ENCODE assay signal across 22 cellular contexts in genomic region chr4:183729430-183730328, GRCh38.
DNase-seq lines count a peak whose midpoint lies in the region; ATAC-seq, FAIRE-seq and TF ChIP-seq lines count a peak whose summit lies in the region.
"Had no signal": no experiment of that assay in that cellular context is flagged by ENCODE, and none has a peak within 500 bp of the region (broad histone marks: within the 10 kb centered on the region; RNA-seq: fewer than 3 reads in every experiment).

No MANE protein-coding gene starts in this region.

- H3K4me1 ChIP-seq in breast epithelium (no peaks in the 10 kb centered on the region), body of pancreas (no peaks in the 10 kb centered on the region), keratinocyte (ENCODE audit: control insufficient read depth, extremely low read depth, insufficient read depth, low read length) (peaks cover 13% of the 10 kb centered on the region), upper lobe of right lung (no peaks in the 10 kb centered on the region)
- H3K4me1 ChIP-seq: sigmoid colon, tibial nerve had no signal

- CTCF ChIA-PET in MCF 10A (lab: Yijun Ruan, JAX), result no interaction called here

- no peaks in the 10 kb centered on the region for H3K9me3 Mint-ChIP-seq in MCF 10A (ENCODE audit: unreplicated experiment)
- H3K9me3 Mint-ChIP-seq: activated naive CD4-positive, alpha-beta T cell treated with anti-CD3 and anti-CD28 coated beads, Interleukin-2, amount 50 U/mL, for 24 hours; CD4-positive, alpha-beta T cell; memory B cell had no signal

- H3K27me3 ChIP-seq in breast epithelium (no peaks in the 10 kb centered on the region), body of pancreas (no peaks in the 10 kb centered on the region), keratinocyte (ENCODE audit: control insufficient read depth, extremely low read depth, insufficient read depth, low read length) (no peaks in the 10 kb centered on the region), upper lobe of right lung (no peaks in the 10 kb centered on the region)
- H3K27me3 ChIP-seq: sigmoid colon, tibial nerve had no signal

- intact Hi-C loops in MCF 10A (cut with micrococcal nuclease), result no loop called here
- intact Hi-C loops in breast epithelium (cut with DNase I; ENCODE audit: low total_unique reads), result no loop called here
- intact Hi-C loops in body of pancreas (cut with DNase I), result no loop called here
- intact Hi-C loops in upper lobe of right lung (cut with DNase I), result no loop called here
- intact Hi-C loops in sciatic nerve (cut with DNase I), result loop anchor here (10.0 kb wide), 2 partner anchors 95 to 435 kb away; no protein-coding TSS in a partner anchor

- no peak for TF ChIP-seq POLR2A in breast epithelium (IDR thresholded peaks at IDR 0.05)
- TF ChIP-seq POLR2A in body of pancreas (IDR thresholded peaks at IDR 0.05), result no peak

- no peaks in the 10 kb centered on the region for H3K9me1 ChIP-seq in keratinocyte (ENCODE audit: control insufficient read depth, extremely low read depth, insufficient read depth, low read length)

- no peaks in the 10 kb centered on the region for H3K36me3 ChIP-seq in breast epithelium
- H3K36me3 ChIP-seq in body of pancreas (replicated peaks in 1 of 2; ENCODE audit: insufficient read depth in 1 of 2, low read depth in 2 of 2), result no peaks in the 10 kb centered on the region
- no peaks in the 10 kb centered on the region for H3K36me3 ChIP-seq in keratinocyte (ENCODE audit: control insufficient read depth in 2 of 2, extremely low read depth in 1 of 2, insufficient read depth in 2 of 2, low read length in 2 of 2)
- no peaks in the 10 kb centered on the region for H3K36me3 ChIP-seq in upper lobe of right lung
- H3K36me3 ChIP-seq: sigmoid colon, tibial nerve had no signal

- dilution Hi-C loops in keratinocyte (cut with MboI; ENCODE audit: extremely low pct_ligation_motif_present, low sequenced_read_pairs), result no loop called here

- POLR2A ChIA-PET in MCF 10A (lab: Yijun Ruan, JAX), result interaction anchor here (0.6 kb wide), 1 partner anchor 28 kb away, joined by 3 read pairs; no protein-coding TSS in a partner anchor

- peak overlapping the region; percentile 56 for H3K4me3 Mint-ChIP-seq in MCF 10A (ENCODE audit: unreplicated experiment)
- H3K4me3 Mint-ChIP-seq: activated naive CD4-positive, alpha-beta T cell treated with anti-CD3 and anti-CD28 coated beads, Interleukin-2, amount 50 U/mL, for 24 hours; CD4-positive, alpha-beta T cell; memory B cell had no signal

- H3K4me2 ChIP-seq in keratinocyte (ENCODE audit: control insufficient read depth, extremely low read depth, insufficient read depth, low read depth, low read length), result peak overlapping the region; percentile 69
- H3K4me2 ChIP-seq: KMS-11 had no signal

- 58 to 59% methylated on average over 13 of the region's 13 CpGs for WGBS in body of pancreas, 2 donors

- BruUV-seq in MCF 10A (replicated peaks; lab: Mats Ljungman, UMichigan), result no TSS peak

- FAIRE-seq in keratinocyte (lab: Jason Lieb, UNC), result peak; percentile 95
- FAIRE-seq: frontal cortex had no signal

- H3K27ac ChIP-seq in breast epithelium (no peak overlapping the region), body of pancreas (peak overlapping the region in 2 of 4 donors; percentile 52 to 54), keratinocyte (ENCODE audit: control insufficient read depth, insufficient read depth, low read length) (peak overlapping the region; percentile 77), upper lobe of right lung (no peak overlapping the region)
- H3K27ac ChIP-seq: 22Rv1, KMS-11, sigmoid colon, tibial nerve had no signal

- TF ChIP-seq CTCF in MCF 10A (IDR thresholded peaks at IDR 0.05; ENCODE audit: unreplicated experiment) (no peak), breast epithelium (IDR thresholded peaks at IDR 0.05) (no peak), body of pancreas (IDR thresholded peaks at IDR 0.05) (no peak), keratinocyte (optimal IDR thresholded peaks at IDR 0.05 in 1 of 3, IDR thresholded peaks at IDR 0.05 in 1 of 3, conservative IDR thresholded peaks at IDR 0.05 in 1 of 3; ENCODE audit: extremely low read depth in 1 of 3, insufficient read depth in 2 of 3, low read length in 3 of 3) (no peak), upper lobe of right lung (IDR thresholded peaks at IDR 0.05) (no peak)

- peak overlapping the region; percentile 67 for H2AFZ ChIP-seq in keratinocyte (ENCODE audit: control insufficient read depth, low read length)

- H3K36me3 Mint-ChIP-seq in MCF 10A (ENCODE audit: insufficient read depth, unreplicated experiment), result no peaks in the 10 kb centered on the region
- H3K36me3 Mint-ChIP-seq: activated naive CD4-positive, alpha-beta T cell treated with anti-CD3 and anti-CD28 coated beads, Interleukin-2, amount 50 U/mL, for 24 hours; memory B cell had no signal

- H3K9ac ChIP-seq in keratinocyte (ENCODE audit: control insufficient read depth, extremely low read depth, insufficient read depth, low read length), result peak overlapping the region; percentile 63
- H3K9ac ChIP-seq: KMS-11 had no signal

- peak; percentile 67 for DNase-seq in MCF 10A (ENCODE audit: unreplicated experiment)
- no peak for DNase-seq in breast epithelium (ENCODE audit: low spot score in 2 of 2)
- DNase-seq in body of pancreas, result peak in 1 of 4 donors; percentile 26
- DNase-seq in keratinocyte (ENCODE audit: low read depth, low spot score), result peak; percentile 40
- no peak for DNase-seq in upper lobe of right lung
- no peak for DNase-seq in sciatic nerve (ENCODE audit: low spot score)
- DNase-seq in NAMALWA (ENCODE audit: low spot score), result no peak
- DNase-seq: activated T-cell treated with anti-CD3 and anti-CD28 coated beads, Interleukin-2, amount 50 U/mL, for 1 hour; CD4-positive, alpha-beta T cell; DND-41; effector CD4-positive, alpha-beta T cell; NCI-H1417; sigmoid colon; stimulated activated CD4-positive, alpha-beta T cell treated with anti-CD3 and anti-CD28 coated beads, Interleukin-4, amount 100 ng/mL, for 1 hour; stimulated activated CD8-positive, alpha-beta memory T cell treated with anti-CD3 and anti-CD28 coated beads, Interleukin-4, amount 100 ng/mL, for 48 hours had no signal

- no peak overlapping the region for H3K4me3 ChIP-seq in breast epithelium
- H3K4me3 ChIP-seq in body of pancreas, result no peak overlapping the region
- peak overlapping the region in 1 of 3 experiments; percentile 34 for H3K4me3 ChIP-seq in keratinocyte (ENCODE audit: control insufficient read depth in 2 of 3, extremely low read depth in 1 of 3, insufficient read depth in 2 of 3, low read depth in 1 of 3, low read length in 3 of 3)
- no peak overlapping the region for H3K4me3 ChIP-seq in upper lobe of right lung
- H3K4me3 ChIP-seq: sigmoid colon, tibial nerve had no signal

- H3K4me1 Mint-ChIP-seq in MCF 10A (ENCODE audit: insufficient read depth, unreplicated experiment), result peaks cover 10% of the 10 kb centered on the region
- H3K4me1 Mint-ChIP-seq: activated naive CD4-positive, alpha-beta T cell treated with anti-CD3 and anti-CD28 coated beads, Interleukin-2, amount 50 U/mL, for 24 hours; memory B cell had no signal

- H3K9me3 ChIP-seq in breast epithelium (no peaks in the 10 kb centered on the region), body of pancreas (no peaks in the 10 kb centered on the region), keratinocyte (ENCODE audit: control insufficient read depth, low read depth, low read length) (no peaks in the 10 kb centered on the region), upper lobe of right lung (no peaks in the 10 kb centered on the region)
- H3K9me3 ChIP-seq: sigmoid colon, tibial nerve had no signal

- no peaks in the 10 kb centered on the region for H3K27me3 Mint-ChIP-seq in MCF 10A (ENCODE audit: insufficient read depth, unreplicated experiment)
- H3K27me3 Mint-ChIP-seq: activated naive CD4-positive, alpha-beta T cell treated with anti-CD3 and anti-CD28 coated beads, Interleukin-2, amount 50 U/mL, for 24 hours; CD4-positive, alpha-beta T cell had no signal

- ATAC-seq in body of pancreas (peak; percentile 79), upper lobe of right lung (peak; percentile 21), GM19467 (IDR thresholded peaks at IDR 0.05; ENCODE audit: unreplicated experiment) (no peak), sciatic nerve (no peak)

- H3K79me2 ChIP-seq in keratinocyte (ENCODE audit: control insufficient read depth, insufficient read depth, low read length), result no peaks in the 10 kb centered on the region

- peak overlapping the region; percentile 78 for H3K27ac Mint-ChIP-seq in MCF 10A (ENCODE audit: low read depth, unreplicated experiment)
- H3K27ac Mint-ChIP-seq: activated naive CD4-positive, alpha-beta T cell treated with anti-CD3 and anti-CD28 coated beads, Interleukin-2, amount 50 U/mL, for 24 hours; CD4-positive, alpha-beta T cell; memory B cell had no signal

- no peaks in the 10 kb centered on the region for H4K20me1 ChIP-seq in keratinocyte (ENCODE audit: control insufficient read depth, extremely low read depth, insufficient read depth, low read length)

Comparison
In these comparisons a context has a peak if more than half of its experiments do, and no peak if none do; other contexts are left out.
1. DNase-seq: peak in MCF 10A (single experiment) and keratinocyte (single experiment); none in breast epithelium (0 of 2), upper lobe of right lung (single experiment), sciatic nerve (single experiment) and NAMALWA (single experiment).
2. ATAC-seq: peak in body of pancreas (single experiment) and upper lobe of right lung (single experiment); none in GM19467 (single experiment) and sciatic nerve (single experiment).